In the genomic region with DNA sequence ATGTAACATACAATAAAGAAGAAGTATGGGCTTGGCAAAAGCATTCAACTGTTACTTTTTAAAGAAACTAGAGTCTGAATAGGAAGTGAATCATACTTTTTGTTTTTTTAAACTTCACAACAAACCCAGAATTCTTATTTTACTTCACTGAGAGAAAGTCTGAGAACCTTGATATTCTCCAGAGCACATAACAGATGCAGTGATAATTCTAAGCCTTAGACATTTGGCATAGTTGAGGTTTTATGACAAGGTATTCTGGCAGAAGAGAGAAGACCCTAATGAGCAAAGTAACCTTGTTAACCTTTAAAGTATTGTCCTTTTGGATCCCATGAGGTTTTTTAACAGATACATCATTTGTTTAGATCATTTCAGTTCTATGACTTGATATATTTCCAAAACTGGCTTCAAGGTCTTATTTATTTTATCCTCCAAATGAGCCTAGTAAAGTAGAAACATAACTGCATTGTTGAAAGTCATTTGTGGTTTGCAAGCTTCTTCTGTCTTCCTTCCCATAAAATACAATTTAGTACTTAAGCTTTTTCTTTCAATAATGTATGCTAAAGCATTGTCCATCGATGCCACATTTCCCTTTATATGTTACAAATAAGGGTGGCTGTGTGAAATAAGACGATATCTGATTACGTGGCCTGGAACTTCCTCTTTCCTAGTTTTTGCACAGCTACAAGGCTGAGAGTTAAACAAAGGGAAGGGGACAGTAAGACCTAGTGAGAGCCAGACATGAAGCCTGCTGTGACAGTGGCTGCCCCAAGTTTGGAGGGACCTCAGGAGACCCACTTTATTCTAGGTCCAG, we compare ENCODE assay signal across 11 cellular contexts.
DNase-seq lines count a peak whose midpoint lies in the region; ATAC-seq and TF ChIP-seq lines count a peak whose summit lies in the region.
"Had no signal": no experiment of that assay in that cellular context is flagged by ENCODE, and none has a peak within 500 bp of the region (broad histone marks: within the 10 kb centered on the region; RNA-seq: fewer than 3 reads in every experiment).

No MANE protein-coding gene starts in this region.

- no peaks in the 10 kb centered on the region for H3K27me3 Mint-ChIP-seq in CD14-positive monocyte (ENCODE audit: low read depth in 3 of 3)
- H3K27me3 Mint-ChIP-seq in CD4-positive, alpha-beta T cell, result no peaks in the 10 kb centered on the region
- H3K27me3 Mint-ChIP-seq in stimulated activated naive CD8-positive, alpha-beta T cell treated with anti-CD3 and anti-CD28 coated beads, Interleukin-15, amount 100 ng/mL, for 72 hours, result no peaks in the 10 kb centered on the region
- H3K27me3 Mint-ChIP-seq: dendritic cell treated with granulocyte-macrophage colony-stimulating factor and Interleukin-4, amounts not matched to agents 40 ng/mL and 50 ng/mL, for 4 days had no signal

- no peaks in the 10 kb centered on the region for H3K36me3 ChIP-seq in mucosa of descending colon (ENCODE audit: low read depth)
- H3K36me3 ChIP-seq: transverse colon had no signal

- H3K9me3 ChIP-seq in mucosa of descending colon, result no peaks in the 10 kb centered on the region
- no peaks in the 10 kb centered on the region for H3K9me3 ChIP-seq in CD4-positive, alpha-beta T cell (ENCODE audit: control insufficient read depth, low read length)
- H3K9me3 ChIP-seq: transverse colon had no signal

- intact Hi-C loops in CD14-positive monocyte (cut with micrococcal nuclease) (no loop called here), mucosa of descending colon (cut with DNase I, micrococcal nuclease) (no loop called here)
- intact Hi-C loops in CD4-positive, alpha-beta T cell (cut with DNase I, micrococcal nuclease), result no loop called here

- H3K27me3 ChIP-seq in CD4-positive, alpha-beta T cell (ENCODE audit: control insufficient read depth, insufficient read depth, low read length), result peaks cover 7% of the 10 kb centered on the region
- H3K27me3 ChIP-seq: transverse colon had no signal

- peak; percentile 27 for ATAC-seq in mucosa of descending colon
- no peak for ATAC-seq in HG02885 (IDR thresholded peaks at IDR 0.05; ENCODE audit: poor library complexity, unreplicated experiment)
- no peak for ATAC-seq in HG03378 (IDR thresholded peaks at IDR 0.05; ENCODE audit: unreplicated experiment)
- ATAC-seq in CD4-positive, alpha-beta T cell (ENCODE audit: poor library complexity), result no peak
- ATAC-seq in stimulated activated naive CD8-positive, alpha-beta T cell treated with anti-CD3 and anti-CD28 coated beads, Interleukin-15, amount 100 ng/mL, for 72 hours, result no peak

- H3K27ac Mint-ChIP-seq in CD14-positive monocyte, result peak overlapping the region; percentile 14 to 90 (median 87)
- no peak overlapping the region for H3K27ac Mint-ChIP-seq in CD4-positive, alpha-beta T cell
- no peak overlapping the region for H3K27ac Mint-ChIP-seq in stimulated activated naive CD8-positive, alpha-beta T cell treated with anti-CD3 and anti-CD28 coated beads, Interleukin-15, amount 100 ng/mL, for 72 hours
- H3K27ac Mint-ChIP-seq: dendritic cell treated with granulocyte-macrophage colony-stimulating factor and Interleukin-4, amounts not matched to agents 40 ng/mL and 50 ng/mL, for 4 days had no signal

- CTCF ChIA-PET in CD4-positive, alpha-beta T cell (lab: Charles Lee), result no interaction called here

- in situ Hi-C loops in KBM-7 (cut with MboI; ENCODE audit: low pct_unique_long_range_greater_than_20kb, low sequenced_read_pairs) (no loop called here), astrocyte of the cerebellum (cut with HindIII; ENCODE audit: low sequenced_read_pairs) (no loop called here)

- H3K4me3 ChIP-seq in astrocyte of the cerebellum (ENCODE audit: low read depth, low read length) (no peak overlapping the region), mucosa of descending colon (no peak overlapping the region)
- H3K4me3 ChIP-seq: transverse colon had no signal

- no peak overlapping the region for H3K27ac ChIP-seq in CD4-positive, alpha-beta T cell (ENCODE audit: low read depth, low read length)

- TF ChIP-seq CTCF in CD14-positive monocyte (IDR thresholded peaks at IDR 0.05) (no peak), astrocyte of the cerebellum (IDR thresholded peaks at IDR 0.05; ENCODE audit: low read depth, low read length, missing control alignments) (no peak), mucosa of descending colon (IDR thresholded peaks at IDR 0.05) (no peak)
- no peak for TF ChIP-seq CTCF in CD4-positive, alpha-beta T cell (IDR thresholded peaks at IDR 0.05)

- no peaks in the 10 kb centered on the region for H3K36me3 Mint-ChIP-seq in CD14-positive monocyte
- no peaks in the 10 kb centered on the region for H3K36me3 Mint-ChIP-seq in CD4-positive, alpha-beta T cell (ENCODE audit: low read depth)

- no peak for DNase-seq in CD14-positive monocyte (ENCODE audit: low spot score)
- DNase-seq in KBM-7, result peak; percentile 87
- DNase-seq in astrocyte of the cerebellum (ENCODE audit: low read depth), result peak; percentile 77
- no peak for DNase-seq in mucosa of descending colon
- DNase-seq in CD4-positive, alpha-beta T cell, result no peak
- DNase-seq in stimulated activated naive CD8-positive, alpha-beta T cell treated with anti-CD3 and anti-CD28 coated beads, Interleukin-15, amount 100 ng/mL, for 72 hours, result no peak
- DNase-seq: NCI-H82, transverse colon had no signal

- H3K4me3 Mint-ChIP-seq in CD14-positive monocyte, result peak overlapping the region; percentile 34 to 81
- H3K4me3 Mint-ChIP-seq in CD4-positive, alpha-beta T cell, result no peak overlapping the region
- H3K4me3 Mint-ChIP-seq in stimulated activated naive CD8-positive, alpha-beta T cell treated with anti-CD3 and anti-CD28 coated beads, Interleukin-15, amount 100 ng/mL, for 72 hours, result no peak overlapping the region
- H3K4me3 Mint-ChIP-seq: dendritic cell treated with granulocyte-macrophage colony-stimulating factor and Interleukin-4, amounts not matched to agents 40 ng/mL and 50 ng/mL, for 4 days had no signal

- H3K4me1 Mint-ChIP-seq in CD14-positive monocyte, result peaks cover 24% of the 10 kb centered on the region
- no peaks in the 10 kb centered on the region for H3K4me1 Mint-ChIP-seq in CD4-positive, alpha-beta T cell (ENCODE audit: low read depth)
- H3K4me1 Mint-ChIP-seq in stimulated activated naive CD8-positive, alpha-beta T cell treated with anti-CD3 and anti-CD28 coated beads, Interleukin-15, amount 100 ng/mL, for 72 hours, result no peaks in the 10 kb centered on the region

- POLR2A ChIA-PET in CD4-positive, alpha-beta T cell (lab: Charles Lee), result no interaction called here

- peaks cover 0 to 6% (median 0%) of the 10 kb centered on the region in 7 donors for H3K9me3 Mint-ChIP-seq in CD14-positive monocyte
- H3K9me3 Mint-ChIP-seq in CD4-positive, alpha-beta T cell, result no peaks in the 10 kb centered on the region
- peaks cover 14 to 15% of the 10 kb centered on the region in 2 donors for H3K9me3 Mint-ChIP-seq in stimulated activated naive CD8-positive, alpha-beta T cell treated with anti-CD3 and anti-CD28 coated beads, Interleukin-15, amount 100 ng/mL, for 72 hours

- no peaks in the 10 kb centered on the region for H3K4me1 ChIP-seq in mucosa of descending colon (ENCODE audit: low read depth)

Comparison
In these comparisons a context has a peak if more than half of its experiments do, and no peak if none do; other contexts are left out.
1. DNase-seq: peak in KBM-7 (single experiment) and astrocyte of the cerebellum (single experiment); none in CD14-positive monocyte (single experiment), mucosa of descending colon (0 of 3), CD4-positive, alpha-beta T cell (0 of 10) and stimulated activated naive CD8-positive, alpha-beta T cell treated with anti-CD3 and anti-CD28 coated beads, Interleukin-15, amount 100 ng/mL, for 72 hours (0 of 2).
2. H3K27ac Mint-ChIP-seq: peak in CD14-positive monocyte (7 of 7); none in CD4-positive, alpha-beta T cell (single experiment) and stimulated activated naive CD8-positive, alpha-beta T cell treated with anti-CD3 and anti-CD28 coated beads, Interleukin-15, amount 100 ng/mL, for 72 hours (0 of 2).
3. H3K4me3 Mint-ChIP-seq: peak in CD14-positive monocyte (2 of 2); none in CD4-positive, alpha-beta T cell (single experiment) and stimulated activated naive CD8-positive, alpha-beta T cell treated with anti-CD3 and anti-CD28 coated beads, Interleukin-15, amount 100 ng/mL, for 72 hours (0 of 2).